ENCODE assay signal across 10 cellular contexts in the genomic region with DNA sequence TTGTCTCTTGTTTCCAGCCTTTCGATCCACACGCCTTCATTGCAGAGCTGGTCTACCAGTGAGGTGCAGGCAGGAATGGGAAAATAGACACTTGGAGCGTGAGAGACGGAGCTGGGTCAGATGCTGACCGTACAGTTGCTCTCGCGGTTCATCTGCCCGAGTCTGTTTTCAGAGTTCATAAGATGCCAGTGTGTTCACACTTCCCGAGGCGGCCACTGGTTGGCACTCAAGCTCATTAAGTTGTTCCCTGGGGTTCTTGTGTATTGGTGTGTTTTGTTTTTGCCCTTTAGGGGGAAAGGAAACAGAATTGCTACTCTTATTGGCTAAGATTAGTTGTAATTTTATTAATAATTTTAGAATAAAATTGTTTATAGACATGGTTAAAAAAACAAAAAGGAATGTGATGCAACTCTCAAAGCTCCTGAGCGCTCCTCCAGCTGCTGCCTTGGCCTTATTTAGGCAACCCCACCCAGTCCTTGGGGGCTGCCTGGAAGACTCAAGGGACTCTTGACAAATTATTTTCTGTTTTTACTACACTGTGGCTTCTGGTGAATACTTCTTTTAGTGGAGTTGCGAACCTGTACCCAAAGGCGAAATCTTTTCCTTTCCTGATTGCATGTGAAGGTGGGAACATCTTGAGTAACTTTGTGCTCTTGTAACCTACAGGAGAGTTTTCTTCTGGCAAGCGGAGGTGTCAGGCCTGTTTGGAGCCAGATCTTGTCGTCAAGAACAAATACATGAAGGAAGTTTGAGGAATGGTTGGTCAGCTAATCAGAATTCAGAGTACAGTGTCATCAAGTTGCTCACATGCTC.
A peak's percentile ranks its signal among the peaks of the same experiment; 100 is the strongest.
DNase-seq lines count a peak whose midpoint lies in the region; ATAC-seq, FAIRE-seq and TF ChIP-seq lines count a peak whose summit lies in the region.
"Had no signal": no experiment of that assay in that cellular context is flagged by ENCODE, and none has a peak within 500 bp of the region (broad histone marks: within the 10 kb centered on the region; RNA-seq: fewer than 3 reads in every experiment).

No MANE protein-coding gene starts in this region.

- H3K23ac ChIP-seq in H9 (ENCODE audit: insufficient read length, low read depth, low read length) = no peak overlapping the region

- H2BK12ac ChIP-seq in H9 (ENCODE audit: insufficient read length, low read depth, low read length) = no peak overlapping the region

- intact Hi-C loops in K562 (cut with micrococcal nuclease) = no loop called here

- H3K4me3 Mint-ChIP-seq in H9 = no peak overlapping the region

- ATAC-seq in K562 = peak; percentile 69
- ATAC-seq in HG02623 (IDR thresholded peaks at IDR 0.05; ENCODE audit: unreplicated experiment) = no peak
- ATAC-seq in GM18858 (IDR thresholded peaks at IDR 0.05; ENCODE audit: unreplicated experiment) = no peak
- ATAC-seq in GM21515 (IDR thresholded peaks at IDR 0.05; ENCODE audit: unreplicated experiment) = no peak

- H4K5ac ChIP-seq in H9 (ENCODE audit: insufficient read length, low read depth, low read length) = no peak overlapping the region

- no peaks in the 10 kb centered on the region for H3K23me2 ChIP-seq in H9 (ENCODE audit: insufficient read length, low read depth, low read length, poor library complexity, severe bottlenecking)

- H3K56ac ChIP-seq in H9 (ENCODE audit: insufficient read length, low read depth, low read length) = no peak overlapping the region

- H3K27ac ChIP-seq in H9 (ENCODE audit: insufficient read length, low read depth, low read length) = no peak overlapping the region
- H3K27ac ChIP-seq in K562 (ENCODE audit: extremely low read depth, low read depth, low read length) = no peak overlapping the region
- H3K27ac ChIP-seq: cardiac muscle cell had no signal

- H3K27me3 ChIP-seq in H9 (ENCODE audit: insufficient read depth, low read length) = no peaks in the 10 kb centered on the region
- no peaks in the 10 kb centered on the region; a peak in 1 of 5 replicates for H3K27me3 ChIP-seq in K562 (ENCODE audit: control insufficient read depth in 2 of 2, insufficient read depth in 2 of 2, low read length in 2 of 2)
- H3K27me3 ChIP-seq: cardiac muscle cell had no signal

- no peaks in the 10 kb centered on the region for H3K9me3 ChIP-seq in H9 (ENCODE audit: control insufficient read depth, low read depth, low read length)
- no peaks in the 10 kb centered on the region for H3K9me3 ChIP-seq in K562 (replicated peaks; ENCODE audit: control insufficient read depth, insufficient read depth, low read depth, low read length)

- 0 out of 7 replicates have a peak overlapping the region, but pooled peaks of 1 of the 3 experiments have one; percentile 63 for H3K27ac Mint-ChIP-seq in H9

- H3K27me3 Mint-ChIP-seq in H9 (ENCODE audit: low read depth) = no peaks in the 10 kb centered on the region; the same call in none of the 2 replicates

- TF ChIP-seq POLR2A in K562 (conservative IDR thresholded peaks at IDR 0.05) = no peak

- DNase-seq in AG08395 (ENCODE audit: low spot score) = peak; percentile 3
- DNase-seq in H9 = peak; percentile 36
- DNase-seq in K562 (ENCODE audit: extremely low read depth in 1 of 4, low spot score in 3 of 4) = peak in 3 of 4 experiments; percentile 16 to 20 (median 18)
- DNase-seq in left kidney (ENCODE audit: low read depth, low spot score) = peak; percentile 43
- no peak for DNase-seq in NCI-H2081 (lab: John Stamatoyannopoulos, UW)
- DNase-seq: T1000 had no signal

- H3K4me2 ChIP-seq in H9 (ENCODE audit: insufficient read depth, insufficient read length, low read length) (no peak overlapping the region), K562 (ENCODE audit: insufficient read depth, low read length) (no peak overlapping the region)

- no peaks in the 10 kb centered on the region for H3K36me3 ChIP-seq in K562 (ENCODE audit: control insufficient read depth, insufficient read depth, low read length)
- H3K36me3 ChIP-seq: cardiac muscle cell had no signal

- H2BK120ac ChIP-seq in H9 (ENCODE audit: low read depth, low read length, poor library complexity, severe bottlenecking) = no peak overlapping the region

- H4K20me1 ChIP-seq in H9 (ENCODE audit: control insufficient read depth, insufficient read depth, insufficient read length) (no peaks in the 10 kb centered on the region), K562 (replicated peaks; ENCODE audit: control insufficient read depth, insufficient read depth, low read length) (no peaks in the 10 kb centered on the region)

- H3K4me1 ChIP-seq in H9 (ENCODE audit: insufficient read depth, low read length) (no peaks in the 10 kb centered on the region), K562 (replicated peaks in 1 of 2; ENCODE audit: control insufficient read depth in 2 of 2, insufficient read depth in 2 of 2, low read length in 2 of 2) (no peaks in the 10 kb centered on the region)

- peak in 1 of 2 experiments; percentile 16; a peak in 1 of 4 replicates for TF ChIP-seq RAD21 in K562 (CRISPR knock-in tag; conservative IDR thresholded peaks at IDR 0.05 in 1 of 2, IDR thresholded peaks at IDR 0.05 in 1 of 2)

- CTCF ChIA-PET in K562 (lab: Yijun Ruan, JAX; ENCODE audit: low intra/inter-chr PET ratio) = interaction anchor here (0.6 kb wide), 1 partner anchor 365 kb away, joined by 3 read pairs; no protein-coding TSS in a partner anchor

- no peak overlapping the region for H4K8ac ChIP-seq in H9 (replicated peaks; ENCODE audit: insufficient read length, low read depth, low read length)

- no peak for FAIRE-seq in K562 (lab: Jason Lieb, UNC)

- H3K4me1 Mint-ChIP-seq in H9 = no peaks in the 10 kb centered on the region

- POLR2A ChIA-PET in K562 (lab: Yijun Ruan, JAX) = interaction anchor here (0.9 to 1.2 kb wide), 2 partner anchors 11 to 15 kb away, joined by 4 read pairs; no protein-coding TSS in a partner anchor

- H3K4ac ChIP-seq in H9 (ENCODE audit: low read depth, low read length) = no peak overlapping the region

- H2AFZ ChIP-seq in H9 (ENCODE audit: low read length) = no peak overlapping the region
- no peak overlapping the region for H2AFZ ChIP-seq in K562 (ENCODE audit: low read depth, low read length)

- H3K9me1 ChIP-seq in K562 (ENCODE audit: control insufficient read depth, insufficient read depth, low read length) = no peaks in the 10 kb centered on the region

- no peak overlapping the region for H3K9ac ChIP-seq in H9 (ENCODE audit: extremely low read depth, insufficient read length, low read length)
- no peak overlapping the region for H3K9ac ChIP-seq in K562 (ENCODE audit: insufficient read depth in 1 of 2, low read depth in 2 of 2, low read length in 2 of 2)

- no peaks in the 10 kb centered on the region for H3K9me3 Mint-ChIP-seq in H9

- TF ChIP-seq CTCF in H9 (conservative IDR thresholded peaks at IDR 0.05) (peak; percentile 59), K562 (IDR thresholded peaks at IDR 0.05 in 2 of 3, conservative IDR thresholded peaks at IDR 0.05 in 1 of 3; ENCODE audit: insufficient read depth in 2 of 3, low read depth in 1 of 3, low read length in 3 of 3) (peak in 2 of 3 experiments; percentile 33 to 42; a peak in 4 of 6 replicates)

- H2BK5ac ChIP-seq in H9 (ENCODE audit: insufficient read length, low read length) = no peak overlapping the region

- no peak overlapping the region for H2BK15ac ChIP-seq in H9 (ENCODE audit: low read depth, low read length)

- no peak overlapping the region for H2AK5ac ChIP-seq in H9 (ENCODE audit: insufficient read length, low read length)

- no CpG with 5 or more reads among the region's 15 CpGs for WGBS in H9 (ENCODE audit: extremely low coverage, insufficient read length, low lambda C conversion rate)
- WGBS in K562 (ENCODE audit: insufficient coverage, low coverage, missing lambda C conversion rate) = 3% methylated on average over 15 of the region's 15 CpGs

- H3K14ac ChIP-seq in H9 (ENCODE audit: insufficient read depth, low read length) = no peak overlapping the region

- H4K91ac ChIP-seq in H9 (ENCODE audit: insufficient read length, low read depth, low read length) = no peak overlapping the region

- no peaks in the 10 kb centered on the region; a peak in 1 of 7 replicates for H3K36me3 Mint-ChIP-seq in H9 (ENCODE audit: insufficient read depth in 1 of 3, low read depth in 3 of 3)

- no peak overlapping the region for H3T11ph ChIP-seq in H9 (ENCODE audit: low read length)

- TF ChIP-seq EP300 in K562 (IDR thresholded peaks at IDR 0.05; ENCODE audit: low read length) = no peak

- in situ Hi-C loops in K562 (cut with MboI) = no loop called here

- BruUV-seq in K562 (replicated peaks; lab: Mats Ljungman, UMichigan) = no TSS peak

- H3K79me2 ChIP-seq in H9 (ENCODE audit: insufficient read depth, low read length) (no peaks in the 10 kb centered on the region), K562 (ENCODE audit: control insufficient read depth, insufficient read depth, low read length) (no peaks in the 10 kb centered on the region)

- H3K79me1 ChIP-seq in H9 (ENCODE audit: insufficient read depth, low read depth, low read length, poor library complexity, severe bottlenecking) = no peaks in the 10 kb centered on the region

- H3K4me3 ChIP-seq in K562 = no peak overlapping the region
- H3K4me3 ChIP-seq: cardiac muscle cell had no signal

- no peak overlapping the region for H2BK20ac ChIP-seq in H9 (ENCODE audit: low read depth, low read length, poor library complexity, severe bottlenecking)

- no peak overlapping the region for H3K18ac ChIP-seq in H9 (ENCODE audit: insufficient read length, low read depth, low read length)

TF ChIP-seq in K562, 482 proteins besides CTCF, POLR2A, EP300 and RAD21 (continues in another document):
- no peak for TF ChIP-seq LCOR (CRISPR knock-in tag; IDR thresholded peaks at IDR 0.05)
- TF ChIP-seq RBBP5 (IDR thresholded peaks at IDR 0.05; ENCODE audit: borderline replicate concordance, insufficient read depth, low read length, poor library complexity, severe bottlenecking) = no peak
- no peak for TF ChIP-seq SMARCC2 (IDR thresholded peaks at IDR 0.05; ENCODE audit: low read depth)
- TF ChIP-seq HIVEP1 (CRISPR knock-in tag; IDR thresholded peaks at IDR 0.05) = no peak

Comparison
In these comparisons a context has a peak if more than half of its experiments do, and no peak if none do; other contexts are left out.
1. DNase-seq: peak in AG08395 (single experiment), H9 (single experiment), K562 (3 of 4) and left kidney (single experiment); none in NCI-H2081 (0 of 2).